In the genomic region with DNA sequence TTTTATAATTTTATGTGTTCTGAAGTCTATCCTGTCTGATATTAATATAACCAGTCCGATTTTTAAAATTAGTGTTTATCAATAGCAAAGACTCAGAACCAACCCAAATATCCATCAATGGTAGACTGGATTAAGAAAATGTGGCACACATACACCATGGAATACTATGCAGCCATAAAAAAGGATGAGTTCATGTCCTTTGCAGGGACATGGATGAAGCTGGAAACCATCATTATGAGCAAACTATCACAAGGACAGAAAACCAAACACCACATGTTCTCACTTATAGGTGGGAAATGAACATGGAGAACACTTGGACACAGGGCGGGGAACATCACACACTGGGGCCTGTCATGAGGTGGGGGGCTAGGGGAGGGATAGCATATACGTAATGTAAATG, we compare ENCODE assay signal across 2 cellular contexts. TPM values are rescaled to one million over a fixed set of nuclear protein-coding genes. Genes with fewer than 3 reads are reported as not detected.
"Had no signal": no experiment of that assay in that cellular context is flagged by ENCODE, and none has a peak within 500 bp of the region (broad histone marks: within the 10 kb centered on the region; RNA-seq: fewer than 3 reads in every experiment).

No MANE protein-coding gene starts in this region.

RNA-seq across cellular contexts. Expression of gene ADGRD1, which starts 16.2 kb away (rescaled TPM):
- total RNA-seq: LHCN-M2, M059J had no signal
